Comparison of ENCODE assay signal across 29 cellular contexts in the genomic region with DNA sequence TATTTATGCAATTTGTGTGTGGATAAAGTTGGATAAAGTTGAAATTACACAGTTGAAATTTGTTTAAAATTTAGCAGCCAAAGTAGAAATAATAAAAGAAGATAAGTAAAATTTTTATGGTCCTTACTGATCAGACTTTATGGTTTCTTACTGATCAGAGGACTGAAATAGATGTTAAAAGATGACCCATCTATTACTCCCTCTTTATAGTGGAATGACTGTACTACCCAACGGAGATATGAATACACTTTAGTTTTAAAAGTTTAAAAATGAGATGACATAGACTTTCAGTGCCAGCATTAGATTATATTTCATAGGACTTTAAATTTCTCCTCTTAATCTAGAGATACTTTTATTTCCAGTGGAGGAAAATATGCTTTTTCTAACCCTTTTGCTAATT.
"Had no signal": no experiment of that assay in that cellular context is flagged by ENCODE, and none has a peak within 500 bp of the region (broad histone marks: within the 10 kb centered on the region; RNA-seq: fewer than 3 reads in every experiment).

No MANE protein-coding gene starts in this region.

- H3K27me3 Mint-ChIP-seq: naive B cell; stimulated activated naive B cell treated with anti-CD40 and anti-IgM and Interleukin-4, amounts not matched to agents 10 μg/mL and 1 μg/mL and 100 μg/mL, for 72 hours had no signal

- H3K4me1 Mint-ChIP-seq: natural killer cell, nephron progenitor cell, neural progenitor cell had no signal

- H3K27ac Mint-ChIP-seq: naive B cell; natural killer cell; nephron progenitor cell; neural progenitor cell; stimulated activated naive B cell treated with anti-CD40 and anti-IgM and Interleukin-4, amounts not matched to agents 10 μg/mL and 1 μg/mL and 100 μg/mL, for 72 hours had no signal

- H3K36me3 Mint-ChIP-seq: natural killer cell had no signal

- DNase-seq: hippocampal formation; kidney glomerular epithelial cell; left cardiac atrium; left ventricle myocardium superior; lower lobe of right lung; mammary epithelial cell; mesendoderm; naive B cell; natural killer cell; nephron progenitor cell; occipital lobe; psoas muscle; right lobe of liver; stimulated activated CD4-positive, alpha-beta T cell treated with anti-CD3 and anti-CD28 coated beads, Interleukin-1b, Interleukin-23, amount 100 ng/mL, for 48 hours; stimulated activated CD4-positive, alpha-beta T cell treated with anti-CD3 and anti-CD28 coated beads, Interleukin-2, amount 100 ng/mL, for 48 hours; stimulated activated CD4-positive, alpha-beta T cell treated with anti-CD3 and anti-CD28 coated beads, Interleukin-4, amount 100 ng/mL, for 4 hours; stimulated activated CD8-positive, alpha-beta memory T cell treated with anti-CD3 and anti-CD28 coated beads, Interleukin-4, amount 100 ng/mL, for 48 hours; stimulated activated naive B cell treated with anti-CD40 and anti-IgM and Interleukin-4, amounts not matched to agents 10 μg/mL and 1 μg/mL and 100 μg/mL, for 72 hours; stimulated activated naive CD8-positive, alpha-beta T cell treated with anti-CD3 and anti-CD28 coated beads, Interleukin-15, Interleukin-2, amounts not matched to agents 100 U/mL and 50 U/mL, for 24 hours; stomach; testis; thyroid gland; transverse colon; upper lobe of left lung had no signal

- ATAC-seq: left cardiac atrium; left lobe of liver; left ventricle myocardium superior; lower lobe of right lung; natural killer cell; psoas muscle; right lobe of liver; stimulated activated naive B cell treated with anti-CD40 and anti-IgM and Interleukin-4, amounts not matched to agents 10 μg/mL and 1 μg/mL and 100 μg/mL, for 72 hours; stimulated activated naive CD8-positive, alpha-beta T cell treated with anti-CD3 and anti-CD28 coated beads, Interleukin-15, Interleukin-2, amounts not matched to agents 100 U/mL and 50 U/mL, for 24 hours had no signal

- H3K4me3 Mint-ChIP-seq: mesothelial cell of epicardium; naive B cell; natural killer cell; nephron progenitor cell; neural progenitor cell; stimulated activated naive B cell treated with anti-CD40 and anti-IgM and Interleukin-4, amounts not matched to agents 10 μg/mL and 1 μg/mL and 100 μg/mL, for 72 hours had no signal

- H3K9me3 Mint-ChIP-seq: natural killer cell; neural progenitor cell; stimulated activated naive B cell treated with anti-CD40 and anti-IgM and Interleukin-4, amounts not matched to agents 10 μg/mL and 1 μg/mL and 100 μg/mL, for 72 hours had no signal

- H3K4me3 ChIP-seq: lower lobe of right lung, neural progenitor cell, psoas muscle, right lobe of liver, smooth muscle cell, stomach, testis, thyroid gland, transverse colon, upper lobe of left lung, vagina had no signal
